21 cellular contexts compared by ENCODE assay signal in the genomic region with DNA sequence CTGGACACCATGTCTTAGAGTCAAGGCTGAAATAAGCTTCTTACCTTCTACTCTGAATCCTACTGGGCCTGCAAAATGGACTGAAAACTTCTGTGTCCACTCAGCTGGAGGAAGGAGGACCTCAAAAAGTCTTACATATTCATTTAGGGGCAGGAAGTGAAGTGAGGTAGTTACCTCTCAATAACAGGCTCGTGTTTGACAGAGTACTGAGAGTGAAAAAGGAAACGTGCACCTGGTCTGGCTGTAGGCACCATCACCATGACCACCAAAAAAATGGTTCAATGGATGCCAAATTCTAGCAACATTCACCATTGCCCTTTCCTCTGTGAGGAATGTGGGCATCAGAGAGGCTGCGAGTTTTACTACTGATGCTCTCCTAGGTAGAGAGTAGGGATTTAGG.
DNase-seq lines count a peak whose midpoint lies in the region; ATAC-seq and TF ChIP-seq lines count a peak whose summit lies in the region.
"Had no signal": no experiment of that assay in that cellular context is flagged by ENCODE, and none has a peak within 500 bp of the region (broad histone marks: within the 10 kb centered on the region; RNA-seq: fewer than 3 reads in every experiment).

No MANE protein-coding gene starts in this region.

- no peak for TF ChIP-seq CTCF in GM13976 (IDR thresholded peaks at IDR 0.05; ENCODE audit: borderline replicate concordance, control extremely low read depth, extremely low read depth, insufficient read depth, missing control alignments)

- DNase-seq in NCI-H1105 (lab: John Stamatoyannopoulos, UW) = no peak
- DNase-seq in activated effector memory CD4-positive, alpha-beta T cell treated with Interleukin-2 at 50 U/mL for 16 hours = no peak
- no peak for DNase-seq in GM13976 (ENCODE audit: low spot score)
- DNase-seq: activated CD4-positive, alpha-beta T cell treated with anti-CD3 and anti-CD28 coated beads for 4 hours; activated naive CD4-positive, alpha-beta T cell treated with anti-CD3 and anti-CD28 coated beads, Interleukin-2, amount 50 U/mL, for 16 hours; aorta; EL; GM23248; NCI-H2029 treated with DMSO at 0.1 percent for 48 hours; NK-92 treated with Interleukin-12 subunit alpha and Interleukin-12 subunit beta, amount 100 ng/mL, for 24 hours; SJCRH30; stimulated activated CD4-positive, alpha-beta T cell treated with anti-CD3 and anti-CD28 coated beads, Interleukin-1b, Interleukin-23, amount 100 ng/mL, for 48 hours; T-helper 1 cell; testis; uterus had no signal

- peak; percentile 87 for ATAC-seq in GM18498 (IDR thresholded peaks at IDR 0.05; ENCODE audit: unreplicated experiment)
- ATAC-seq in GM19043 (IDR thresholded peaks at IDR 0.05; ENCODE audit: low read depth, unreplicated experiment) = peak; percentile 52
- peak; percentile 59 for ATAC-seq in GM21723 (IDR thresholded peaks at IDR 0.05; ENCODE audit: unreplicated experiment)
- ATAC-seq in HG03175 (IDR thresholded peaks at IDR 0.05; ENCODE audit: unreplicated experiment) = peak; percentile 68
- ATAC-seq in HG03135 (IDR thresholded peaks at IDR 0.05; ENCODE audit: unreplicated experiment) = no peak
- ATAC-seq: stimulated activated effector memory CD8-positive, alpha-beta T cell treated with anti-CD3 and anti-CD28 coated beads, Interleukin-12 subunit alpha, Interleukin-12 subunit beta, amount 100 ng/mL, for 72 hours had no signal

- in situ Hi-C loops in GM13976 (cut with MboI; ENCODE audit: low sequenced_read_pairs, unreplicated experiment) = no loop called here
